Comparison of ENCODE assay signal across 21 cellular contexts in genomic region chr1:203570805-203571204, GRCh38.
"Had no signal": no experiment of that assay in that cellular context is flagged by ENCODE, and none has a peak within 500 bp of the region (broad histone marks: within the 10 kb centered on the region; RNA-seq: fewer than 3 reads in every experiment).

No MANE protein-coding gene starts in this region.

- H3K9me3 ChIP-seq: esophagus muscularis mucosa, left ventricle myocardium inferior, mucosa of descending colon, transverse colon had no signal

- H3K4me3 ChIP-seq: coronary artery, esophagus muscularis mucosa, hepatocyte, left ventricle myocardium inferior, mucosa of descending colon, transverse colon had no signal

- H2AFZ ChIP-seq: hepatocyte had no signal

- H3K36me3 Mint-ChIP-seq: activated naive CD4-positive, alpha-beta T cell treated with anti-CD3 and anti-CD28 coated beads, Interleukin-2, amount 50 U/mL, for 24 hours; brain; memory B cell; naive thymus-derived CD8-positive, alpha-beta T cell had no signal

- H3K27ac Mint-ChIP-seq: activated CD4-positive, alpha-beta memory T cell treated with anti-CD3 and anti-CD28 coated beads, Interleukin-2, amount 10 ng/mL, durations not matched to agents 7 days and 5 days; activated naive CD4-positive, alpha-beta T cell treated with anti-CD3 and anti-CD28 coated beads, Interleukin-2, amount 50 U/mL, for 24 hours; activated T-cell treated with anti-CD3 and anti-CD28 coated beads, Interleukin-2, amount 50 U/mL, for 24 hours; memory B cell; naive thymus-derived CD8-positive, alpha-beta T cell had no signal

- H3K9me3 Mint-ChIP-seq: activated CD4-positive, alpha-beta memory T cell treated with anti-CD3 and anti-CD28 coated beads, Interleukin-2, amount 10 ng/mL, durations not matched to agents 7 days and 5 days; activated naive CD4-positive, alpha-beta T cell treated with anti-CD3 and anti-CD28 coated beads, Interleukin-2, amount 50 U/mL, for 24 hours; activated T-cell treated with anti-CD3 and anti-CD28 coated beads, Interleukin-2, amount 50 U/mL, for 24 hours; brain; memory B cell; naive thymus-derived CD8-positive, alpha-beta T cell had no signal

- H3K79me2 ChIP-seq: hepatocyte had no signal

- H3K27me3 ChIP-seq: esophagus muscularis mucosa, hepatocyte, transverse colon had no signal

- DNase-seq: activated CD4-positive, alpha-beta memory T cell treated with anti-CD3 and anti-CD28 coated beads, Interleukin-2, amount 10 ng/mL, durations not matched to agents 7 days and 5 days; activated CD4-positive, alpha-beta T cell treated with anti-CD3 and anti-CD28 coated beads for 4 hours; activated effector memory CD4-positive, alpha-beta T cell treated with Interleukin-2 at 50 U/mL for 16 hours; activated T-cell treated with anti-CD3 and anti-CD28 coated beads, Interleukin-2, amount 50 U/mL, for 24 hours; central memory CD4-positive, alpha-beta T cell; islet precursor cell; left ventricle myocardium inferior; mucosa of descending colon; naive thymus-derived CD8-positive, alpha-beta T cell; stimulated activated CD4-positive, alpha-beta T cell treated with anti-CD3 and anti-CD28 coated beads, Interleukin-15, amount 100 ng/mL, for 24 hours; stimulated activated CD4-positive, alpha-beta T cell treated with anti-CD3 and anti-CD28 coated beads, Interleukin-4, amount 100 ng/mL, for 24 hours; stimulated activated naive CD4-positive, alpha-beta T cell; T-helper 9 cell; transverse colon had no signal

- H3K4me1 ChIP-seq: left ventricle myocardium inferior, transverse colon had no signal

- H3K4me1 Mint-ChIP-seq: activated CD4-positive, alpha-beta memory T cell treated with anti-CD3 and anti-CD28 coated beads, Interleukin-2, amount 10 ng/mL, durations not matched to agents 7 days and 5 days; activated naive CD4-positive, alpha-beta T cell treated with anti-CD3 and anti-CD28 coated beads, Interleukin-2, amount 50 U/mL, for 24 hours; memory B cell had no signal

- H3K36me3 ChIP-seq: esophagus muscularis mucosa, left ventricle myocardium inferior, transverse colon had no signal

- H3K27ac ChIP-seq: esophagus muscularis mucosa, hepatocyte, left ventricle myocardium inferior, transverse colon, VCaP had no signal

- ATAC-seq: mucosa of descending colon; naive thymus-derived CD8-positive, alpha-beta T cell had no signal

- H3K4me2 ChIP-seq: hepatocyte had no signal

- H3K4me3 Mint-ChIP-seq: activated CD4-positive, alpha-beta memory T cell treated with anti-CD3 and anti-CD28 coated beads, Interleukin-2, amount 10 ng/mL, durations not matched to agents 7 days and 5 days; activated naive CD4-positive, alpha-beta T cell treated with anti-CD3 and anti-CD28 coated beads, Interleukin-2, amount 50 U/mL, for 24 hours; activated T-cell treated with anti-CD3 and anti-CD28 coated beads, Interleukin-2, amount 50 U/mL, for 24 hours; brain; memory B cell; naive thymus-derived CD8-positive, alpha-beta T cell had no signal

- H3K27me3 Mint-ChIP-seq: activated naive CD4-positive, alpha-beta T cell treated with anti-CD3 and anti-CD28 coated beads, Interleukin-2, amount 50 U/mL, for 24 hours; activated T-cell treated with anti-CD3 and anti-CD28 coated beads, Interleukin-2, amount 50 U/mL, for 24 hours had no signal
